In the genomic region with DNA sequence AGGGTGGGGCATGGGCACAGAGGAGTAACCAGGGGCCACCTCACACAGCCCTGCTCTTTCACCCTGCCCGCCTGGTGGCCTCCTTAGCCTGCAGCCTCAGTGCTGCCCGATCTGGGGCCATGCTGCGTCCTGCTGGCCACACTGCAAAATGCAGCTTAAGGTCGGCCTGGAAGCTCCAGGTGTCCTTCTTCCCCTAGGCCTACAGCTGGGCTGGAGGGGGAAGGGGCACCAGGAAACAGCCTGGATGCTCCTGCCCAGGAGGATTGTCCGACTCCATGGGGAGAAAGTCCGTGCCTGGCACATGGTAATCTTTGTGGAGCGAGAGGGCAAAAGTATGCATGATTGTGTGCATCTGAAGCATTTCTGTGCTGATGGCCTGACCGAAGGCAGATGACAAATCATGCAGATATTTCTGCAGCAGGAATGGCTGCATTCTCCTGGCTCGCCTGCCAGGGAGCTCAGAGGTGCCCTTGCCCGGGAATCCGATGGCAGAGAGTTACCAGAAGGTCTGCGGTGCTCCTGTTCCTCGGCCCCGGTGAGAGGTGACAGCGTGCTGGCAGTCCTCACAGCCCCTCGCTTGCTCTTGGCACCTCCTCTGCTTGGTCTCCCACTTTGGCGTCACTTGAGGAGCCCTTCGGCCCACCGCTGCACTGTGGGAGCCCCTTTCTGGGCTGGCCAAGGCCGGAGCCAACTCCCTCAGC, we compare ENCODE assay signal across 8 cellular contexts. TPM values are rescaled to one million over a fixed set of nuclear protein-coding genes. Genes with fewer than 3 reads are reported as not detected.
DNase-seq lines count a peak whose midpoint lies in the region; ATAC-seq, FAIRE-seq and TF ChIP-seq lines count a peak whose summit lies in the region.

No MANE protein-coding gene starts in this region.

- H3F3A ChIP-seq in smooth muscle cell (ENCODE audit: low read depth), result no peaks in the 10 kb centered on the region

- DNase-seq in AG08395 (ENCODE audit: low spot score), result peak; percentile 45
- DNase-seq in GM19239 (ENCODE audit: insufficient read length, low spot score), result peak; percentile 80
- DNase-seq in RPMI8226, result peak; percentile 64
- DNase-seq in fibroblast of the aortic adventitia (ENCODE audit: low read depth), result no peak
- no peak for DNase-seq in smooth muscle cell (lab: John Stamatoyannopoulos, UW; ENCODE audit: unreplicated experiment)
- DNase-seq in NCI-H1105 treated with DMSO at 0.1 percent for 48 hours (lab: John Stamatoyannopoulos, UW), result no peak

- no peak for ATAC-seq in GM18519 (IDR thresholded peaks at IDR 0.05; ENCODE audit: low FRiP score, unreplicated experiment)
- ATAC-seq in GM19023 (IDR thresholded peaks at IDR 0.05; ENCODE audit: unreplicated experiment), result no peak

- TF ChIP-seq CTCF in fibroblast of the aortic adventitia (IDR thresholded peaks at IDR 0.05; ENCODE audit: insufficient read depth, low read length), result peak; percentile 49
- TF ChIP-seq CTCF in smooth muscle cell (IDR thresholded peaks at IDR 0.05; ENCODE audit: borderline replicate concordance, insufficient read depth, poor library complexity, severe bottlenecking), result peak; percentile 48

- no peaks in the 10 kb centered on the region for H4K20me1 ChIP-seq in smooth muscle cell (ENCODE audit: low read depth)

- no peaks in the 10 kb centered on the region for H3K9me3 ChIP-seq in smooth muscle cell (replicated peaks; ENCODE audit: low read depth)

- no peaks in the 10 kb centered on the region for H3K27me3 ChIP-seq in smooth muscle cell (ENCODE audit: low read depth)

- H3K9ac ChIP-seq in smooth muscle cell (ENCODE audit: low read depth), result no peak overlapping the region

- no peak overlapping the region for H3K27ac ChIP-seq in smooth muscle cell (ENCODE audit: low read depth)

- no peak overlapping the region for H3K4me2 ChIP-seq in smooth muscle cell

- 68% methylated on average over 20 of the region's 20 CpGs for WGBS in smooth muscle cell (ENCODE audit: low lambda C conversion rate)

- no peaks in the 10 kb centered on the region for H3K36me3 ChIP-seq in smooth muscle cell (ENCODE audit: low read depth)

- H3K4me3 ChIP-seq in fibroblast of the aortic adventitia (ENCODE audit: low read depth, low read length), result no peak overlapping the region
- H3K4me3 ChIP-seq in smooth muscle cell, result no peak overlapping the region

- no peak for FAIRE-seq in GM19239 (lab: Jason Lieb, UNC)

- H3K4me1 ChIP-seq in smooth muscle cell (ENCODE audit: low read depth), result no peaks in the 10 kb centered on the region

- no peaks in the 10 kb centered on the region for H3K79me2 ChIP-seq in smooth muscle cell (ENCODE audit: low read depth)

- H2AFZ ChIP-seq in smooth muscle cell (ENCODE audit: low read depth), result no peak overlapping the region

RNA-seq across cellular contexts. Expression of a gene that starts 12.8 kb away (rescaled TPM):
- not detected in 2 replicates for total RNA-seq in fibroblast of the aortic adventitia (ENCODE audit: low replicate concordance)
- 0.22 and 0.58 TPM in 2 replicates for total RNA-seq in smooth muscle cell
- polyA plus RNA-seq in smooth muscle cell, result 0.99 TPM in 1 of 2 replicates, not detected in the other

RNA-seq across cellular contexts. Expression of a gene that starts 40.9 kb away (rescaled TPM):
- total RNA-seq in fibroblast of the aortic adventitia (ENCODE audit: low replicate concordance) (not detected in 2 replicates), smooth muscle cell (not detected in 2 replicates)
- polyA plus RNA-seq in smooth muscle cell, result not detected in 2 replicates

Comparison
In these comparisons a context has a peak if more than half of its experiments do, and no peak if none do; other contexts are left out.
1. DNase-seq: peak in AG08395 (single experiment), GM19239 (single experiment) and RPMI8226 (single experiment); none in fibroblast of the aortic adventitia (single experiment), smooth muscle cell (single experiment) and NCI-H1105 treated with DMSO at 0.1 percent for 48 hours (single experiment).